ENCODE assay signal across 8 cellular contexts in the genomic region with DNA sequence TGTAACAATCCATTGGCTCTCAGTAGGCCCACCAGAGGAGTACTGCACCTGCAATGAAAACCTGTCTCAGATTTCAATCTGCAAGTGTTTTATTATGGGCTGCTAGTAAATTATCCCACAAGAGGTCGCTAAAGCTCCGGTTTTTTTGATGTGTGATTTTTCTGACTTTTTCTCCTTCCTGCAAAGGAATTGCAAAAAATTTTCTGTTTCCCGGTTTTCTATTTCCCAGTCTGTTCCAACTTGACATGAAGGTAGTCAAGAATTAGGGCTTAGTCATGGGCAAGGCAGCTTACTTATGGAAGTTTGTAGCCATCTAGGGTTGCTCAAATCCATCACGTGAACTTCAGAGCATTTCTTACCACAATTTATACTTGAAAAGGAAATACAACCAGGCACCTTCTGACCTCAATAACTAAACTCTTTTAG. TPM values are rescaled to one million over a fixed set of nuclear protein-coding genes. Genes with fewer than 3 reads are reported as not detected.
DNase-seq lines count a peak whose midpoint lies in the region; ATAC-seq and TF ChIP-seq lines count a peak whose summit lies in the region.

No MANE protein-coding gene starts in this region.

- no peaks in the 10 kb centered on the region for H3K27me3 ChIP-seq in neural cell (ENCODE audit: insufficient read depth, low read depth, low read length)

- no peaks in the 10 kb centered on the region for H3K9me2 ChIP-seq in neural cell (ENCODE audit: insufficient read depth, low read length)

- TF ChIP-seq EP300 in neural cell (conservative IDR thresholded peaks at IDR 0.05; ENCODE audit: poor library complexity, severe bottlenecking) = no peak

- peak; percentile 77 for TF ChIP-seq RAD21 in neural cell (conservative IDR thresholded peaks at IDR 0.05)

- intact Hi-C loops in natural killer cell (cut with micrococcal nuclease) = loop anchor here (1.0 to 10.0 kb wide), 6 partner anchors 29 to 373 kb away; no protein-coding TSS in a partner anchor

- H3K4me3 Mint-ChIP-seq in natural killer cell = peak overlapping the region; percentile 25
- H3K4me3 Mint-ChIP-seq in natural killer cell treated with Interleukin-12 subunit alpha and Interleukin-12 subunit beta and Interleukin-15 and Interleukin-18, amount 100 ng/mL, for 72 hours = no peak overlapping the region

- H2AFZ ChIP-seq in neural cell (ENCODE audit: low read depth, low read length) = no peak overlapping the region

- no peak overlapping the region for H3K9ac ChIP-seq in neural cell (ENCODE audit: low read length)

- DNase-seq in natural killer cell (no peak), Kasumi-1 (lab: John Stamatoyannopoulos, UW) (peak; percentile 60 to 75), SHP77 treated with DMSO at 0.1 percent for 48 hours (lab: John Stamatoyannopoulos, UW) (peak; percentile 58), epidermal melanocyte (ENCODE audit: insufficient read length, low spot score) (peak; percentile 17)
- DNase-seq in natural killer cell treated with Interleukin-12 subunit alpha and Interleukin-12 subunit beta and Interleukin-15 and Interleukin-18, amount 100 ng/mL, for 72 hours (ENCODE audit: low spot score) = no peak
- no peak for DNase-seq in NK-92 treated with Interleukin-12 subunit alpha and Interleukin-12 subunit beta, amount 100 ng/mL, for 24 hours (lab: John Stamatoyannopoulos, UW)

- no peaks in the 10 kb centered on the region for H3K36me3 Mint-ChIP-seq in natural killer cell
- H3K36me3 Mint-ChIP-seq in natural killer cell treated with Interleukin-12 subunit alpha and Interleukin-12 subunit beta and Interleukin-15 and Interleukin-18, amount 100 ng/mL, for 72 hours = no peaks in the 10 kb centered on the region

- no peak overlapping the region for H3K27ac ChIP-seq in neural cell (ENCODE audit: low read length)

- H3K27me3 Mint-ChIP-seq in natural killer cell (ENCODE audit: low read depth in 2 of 2) = peaks cover 3 to 5% of the 10 kb centered on the region in 2 donors
- H3K27me3 Mint-ChIP-seq in natural killer cell treated with Interleukin-12 subunit alpha and Interleukin-12 subunit beta and Interleukin-15 and Interleukin-18, amount 100 ng/mL, for 72 hours = no peaks in the 10 kb centered on the region

- H3K9me3 Mint-ChIP-seq in natural killer cell = no peaks in the 10 kb centered on the region
- no peaks in the 10 kb centered on the region for H3K9me3 Mint-ChIP-seq in natural killer cell treated with Interleukin-12 subunit alpha and Interleukin-12 subunit beta and Interleukin-15 and Interleukin-18, amount 100 ng/mL, for 72 hours

- H3F3A ChIP-seq in neural cell (ENCODE audit: insufficient read depth, low read length, poor library complexity, severe bottlenecking) = no peaks in the 10 kb centered on the region

- H3K9me3 ChIP-seq in neural cell (ENCODE audit: low read length) = no peaks in the 10 kb centered on the region

- peak overlapping the region; percentile 22 to 36 for H3K27ac Mint-ChIP-seq in natural killer cell
- H3K27ac Mint-ChIP-seq in natural killer cell treated with Interleukin-12 subunit alpha and Interleukin-12 subunit beta and Interleukin-15 and Interleukin-18, amount 100 ng/mL, for 72 hours = no peak overlapping the region

- no peak overlapping the region for H3K4me2 ChIP-seq in neural cell (ENCODE audit: low read length)

- peaks cover 33 to 36% of the 10 kb centered on the region in 2 donors for H3K4me1 Mint-ChIP-seq in natural killer cell
- H3K4me1 Mint-ChIP-seq in natural killer cell treated with Interleukin-12 subunit alpha and Interleukin-12 subunit beta and Interleukin-15 and Interleukin-18, amount 100 ng/mL, for 72 hours (ENCODE audit: low read depth in 2 of 2) = peaks cover 16 to 22% of the 10 kb centered on the region in 2 donors

- ATAC-seq in natural killer cell = peak; percentile 46 to 66 (median 46)
- ATAC-seq in natural killer cell treated with Interleukin-12 subunit alpha and Interleukin-12 subunit beta and Interleukin-15 and Interleukin-18, amount 100 ng/mL, for 72 hours = no peak
- ATAC-seq in HG02571 (IDR thresholded peaks at IDR 0.05; ENCODE audit: unreplicated experiment) = no peak

- no peaks in the 10 kb centered on the region for H4K20me1 ChIP-seq in neural cell (ENCODE audit: insufficient read depth)

- H3K79me2 ChIP-seq in neural cell (replicated peaks; ENCODE audit: insufficient read depth, low read length) = no peaks in the 10 kb centered on the region

- H3K4me3 ChIP-seq in neural cell (ENCODE audit: low read length) = no peak overlapping the region

- TF ChIP-seq CTCF in natural killer cell (IDR thresholded peaks at IDR 0.05) = peak; percentile 79
- peak; percentile 80 for TF ChIP-seq CTCF in neural cell (IDR thresholded peaks at IDR 0.05; ENCODE audit: poor library complexity, severe bottlenecking)

- H3K36me3 ChIP-seq in neural cell (ENCODE audit: insufficient read depth, low read length) = no peaks in the 10 kb centered on the region

TF ChIP-seq in neural cell, 6 proteins besides CTCF, POLR2A, EP300 and RAD21:
- peak; percentile 84 for TF ChIP-seq SMC3 (conservative IDR thresholded peaks at IDR 0.05; ENCODE audit: poor library complexity)
- no peak for TF ChIP-seq EZH2 (IDR thresholded peaks at IDR 0.05; ENCODE audit: borderline replicate concordance, insufficient read depth, low read length, poor library complexity, severe bottlenecking)

RNA-seq across cellular contexts. Expression of gene AHI1, which starts 38.5 kb away (rescaled TPM):
- 10 to 100 TPM; 24.0 to 40.3 (median 32.4) TPM for total RNA-seq in natural killer cell
- 10 to 100 TPM; 16.4 to 49.6 TPM for total RNA-seq in natural killer cell treated with Interleukin-12 subunit alpha and Interleukin-12 subunit beta and Interleukin-15 and Interleukin-18, amount 100 ng/mL, for 72 hours
- polyA plus RNA-seq in neural cell = 54.7 and 58.2 TPM in 2 replicates
- polyA minus RNA-seq in neural cell = 41.4 and 56.8 TPM in 2 replicates

Comparison
In these comparisons a context has a peak if more than half of its experiments do, and no peak if none do; other contexts are left out.
1. ATAC-seq: peak in natural killer cell (3 of 3); none in natural killer cell treated with Interleukin-12 subunit alpha and Interleukin-12 subunit beta and Interleukin-15 and Interleukin-18, amount 100 ng/mL, for 72 hours (0 of 2) and HG02571 (single experiment).
2. H3K27ac Mint-ChIP-seq: peak in natural killer cell (2 of 2); none in natural killer cell treated with Interleukin-12 subunit alpha and Interleukin-12 subunit beta and Interleukin-15 and Interleukin-18, amount 100 ng/mL, for 72 hours (0 of 2).
3. DNase-seq: peak in Kasumi-1 (2 of 2), SHP77 treated with DMSO at 0.1 percent for 48 hours (single experiment) and epidermal melanocyte (single experiment); none in natural killer cell (single experiment), natural killer cell treated with Interleukin-12 subunit alpha and Interleukin-12 subunit beta and Interleukin-15 and Interleukin-18, amount 100 ng/mL, for 72 hours (single experiment) and NK-92 treated with Interleukin-12 subunit alpha and Interleukin-12 subunit beta, amount 100 ng/mL, for 24 hours (single experiment).